Comparison of ENCODE assay signal across 8 cellular contexts in genomic region chr1:23824711-23825075, GRCh38. TPM values are rescaled to one million over a fixed set of nuclear protein-coding genes. Genes with fewer than 3 reads are reported as not detected.
DNase-seq lines count a peak whose midpoint lies in the region; ATAC-seq, FAIRE-seq and TF ChIP-seq lines count a peak whose summit lies in the region.

No MANE protein-coding gene starts in this region.

- DNase-seq in HFFc6 (no peak), RCC 7860 (ENCODE audit: low spot score) (no peak)
- DNase-seq in activated T-helper 2 cell treated with anti-CD3 and anti-CD28 coated beads, Interferon-gamma antibody, Interleukin-2, Interleukin-4, amounts not matched to agents 10 μg/mL and 5 μg/mL and 100 μg/mL, durations not matched to agents 14 hours and 24 hours and 36 hours (ENCODE audit: low spot score) = no peak
- DNase-seq in stimulated activated naive B cell treated with anti-CD40 and anti-IgM and Interleukin-4, amounts not matched to agents 10 μg/mL and 1 μg/mL and 100 μg/mL, for 72 hours = no peak

- H3K4me3 Mint-ChIP-seq in HFFc6 = peak overlapping the region; percentile 100
- peak overlapping the region; percentile 93 for H3K4me3 Mint-ChIP-seq in activated T-helper 2 cell treated with anti-CD3 and anti-CD28 coated beads, Interferon-gamma antibody, Interleukin-2, Interleukin-4, amounts not matched to agents 10 μg/mL and 5 μg/mL and 100 μg/mL, durations not matched to agents 14 hours and 24 hours and 36 hours (ENCODE audit: low read depth)
- H3K4me3 Mint-ChIP-seq in stimulated activated naive B cell treated with anti-CD40 and anti-IgM and Interleukin-4, amounts not matched to agents 10 μg/mL and 1 μg/mL and 100 μg/mL, for 72 hours = peak overlapping the region; percentile 93 to 97

- H3K27ac Mint-ChIP-seq in HFFc6 = peak overlapping the region; percentile 96
- H3K27ac Mint-ChIP-seq in activated T-helper 2 cell treated with anti-CD3 and anti-CD28 coated beads, Interferon-gamma antibody, Interleukin-2, Interleukin-4, amounts not matched to agents 10 μg/mL and 5 μg/mL and 100 μg/mL, durations not matched to agents 14 hours and 24 hours and 36 hours = peak overlapping the region; percentile 91
- peak overlapping the region; percentile 97 for H3K27ac Mint-ChIP-seq in stimulated activated naive B cell treated with anti-CD40 and anti-IgM and Interleukin-4, amounts not matched to agents 10 μg/mL and 1 μg/mL and 100 μg/mL, for 72 hours

- no peaks in the 10 kb centered on the region; the same call in 1 of the 2 replicates for H3K36me3 Mint-ChIP-seq in HFFc6 (ENCODE audit: low read depth)
- H3K36me3 Mint-ChIP-seq in activated T-helper 2 cell treated with anti-CD3 and anti-CD28 coated beads, Interferon-gamma antibody, Interleukin-2, Interleukin-4, amounts not matched to agents 10 μg/mL and 5 μg/mL and 100 μg/mL, durations not matched to agents 14 hours and 24 hours and 36 hours (ENCODE audit: low read depth) = peaks cover 2% of the 10 kb centered on the region
- H3K36me3 Mint-ChIP-seq in stimulated activated naive B cell treated with anti-CD40 and anti-IgM and Interleukin-4, amounts not matched to agents 10 μg/mL and 1 μg/mL and 100 μg/mL, for 72 hours = peaks cover 4 to 8% of the 10 kb centered on the region in 2 donors

- no peaks in the 10 kb centered on the region for H3K9me3 Mint-ChIP-seq in HFFc6
- no peaks in the 10 kb centered on the region for H3K9me3 Mint-ChIP-seq in activated T-helper 2 cell treated with anti-CD3 and anti-CD28 coated beads, Interferon-gamma antibody, Interleukin-2, Interleukin-4, amounts not matched to agents 10 μg/mL and 5 μg/mL and 100 μg/mL, durations not matched to agents 14 hours and 24 hours and 36 hours
- H3K9me3 Mint-ChIP-seq in stimulated activated naive B cell treated with anti-CD40 and anti-IgM and Interleukin-4, amounts not matched to agents 10 μg/mL and 1 μg/mL and 100 μg/mL, for 72 hours = no peaks in the 10 kb centered on the region

- H3K4me1 Mint-ChIP-seq in HFFc6 (ENCODE audit: low read depth) = peaks cover 17% of the 10 kb centered on the region
- peaks cover 16% of the 10 kb centered on the region for H3K4me1 Mint-ChIP-seq in activated T-helper 2 cell treated with anti-CD3 and anti-CD28 coated beads, Interferon-gamma antibody, Interleukin-2, Interleukin-4, amounts not matched to agents 10 μg/mL and 5 μg/mL and 100 μg/mL, durations not matched to agents 14 hours and 24 hours and 36 hours (ENCODE audit: low read depth)
- peaks cover 10 to 34% of the 10 kb centered on the region in 2 donors for H3K4me1 Mint-ChIP-seq in stimulated activated naive B cell treated with anti-CD40 and anti-IgM and Interleukin-4, amounts not matched to agents 10 μg/mL and 1 μg/mL and 100 μg/mL, for 72 hours

- ATAC-seq in stimulated activated naive B cell treated with anti-CD40 and anti-IgM and Interleukin-4, amounts not matched to agents 10 μg/mL and 1 μg/mL and 100 μg/mL, for 72 hours (replicated peaks) = peak in 1 of 2 donors; percentile 42
- ATAC-seq in GM19328 (IDR thresholded peaks at IDR 0.05; ENCODE audit: unreplicated experiment) (no peak), HG02981 (IDR thresholded peaks at IDR 0.05; ENCODE audit: unreplicated experiment) (no peak), HG02884 (IDR thresholded peaks at IDR 0.05; ENCODE audit: unreplicated experiment) (no peak)

- no peaks in the 10 kb centered on the region for H3K27me3 Mint-ChIP-seq in HFFc6 (ENCODE audit: insufficient read depth)
- H3K27me3 Mint-ChIP-seq in activated T-helper 2 cell treated with anti-CD3 and anti-CD28 coated beads, Interferon-gamma antibody, Interleukin-2, Interleukin-4, amounts not matched to agents 10 μg/mL and 5 μg/mL and 100 μg/mL, durations not matched to agents 14 hours and 24 hours and 36 hours (ENCODE audit: low read depth) = no peaks in the 10 kb centered on the region
- H3K27me3 Mint-ChIP-seq in stimulated activated naive B cell treated with anti-CD40 and anti-IgM and Interleukin-4, amounts not matched to agents 10 μg/mL and 1 μg/mL and 100 μg/mL, for 72 hours = no peaks in the 10 kb centered on the region

- TF ChIP-seq CTCF in HFFc6 (IDR thresholded peaks at IDR 0.05) = no peak

- peak overlapping the region; percentile 97 for H3K4me3 ChIP-seq in iPS-15b (ENCODE audit: low read depth, low read length)

- H3K27me3 ChIP-seq in iPS-15b (ENCODE audit: control insufficient read depth, insufficient read depth, low read length) = no peaks in the 10 kb centered on the region

- no peaks in the 10 kb centered on the region for H3K4me1 ChIP-seq in iPS-15b (ENCODE audit: control insufficient read depth, insufficient read depth, low read length)

- no peak for FAIRE-seq in RCC 7860 (lab: Jason Lieb, UNC)

- no peaks in the 10 kb centered on the region for H3K9me3 ChIP-seq in iPS-15b (ENCODE audit: control insufficient read depth, insufficient read depth, low read length)

- peak overlapping the region; percentile 93 for H3K9ac ChIP-seq in iPS-15b (ENCODE audit: low read depth, low read length)

- no peaks in the 10 kb centered on the region for H3K36me3 ChIP-seq in iPS-15b (ENCODE audit: control insufficient read depth, insufficient read depth, low read length)

- intact Hi-C loops in activated T-helper 2 cell treated with anti-CD3 and anti-CD28 coated beads, Interferon-gamma antibody, Interleukin-2, Interleukin-4, amounts not matched to agents 10 μg/mL and 5 μg/mL and 100 μg/mL, durations not matched to agents 14 hours and 24 hours and 36 hours (cut with micrococcal nuclease) = loop anchor here (5.0 kb wide), 1 partner anchor 93 kb away; no protein-coding TSS in a partner anchor

RNA-seq across cellular contexts. Expression of gene HMGCL, which starts 0.5 kb away (rescaled TPM):
- 10 to 100 TPM; 20.2 to 22.9 (median 21.7) TPM for total RNA-seq in HFFc6 (2021; fragmentation: NEBNext Ultra II Directional; extraction: Animal tissue kit (Norgen Biotek cat#: 25700))
- total RNA-seq in activated T-helper 2 cell treated with anti-CD3 and anti-CD28 coated beads, Interferon-gamma antibody, Interleukin-2, Interleukin-4, amounts not matched to agents 10 μg/mL and 5 μg/mL and 100 μg/mL, durations not matched to agents 14 hours and 24 hours and 36 hours = 22.8 and 25.9 TPM in 2 replicates

RNA-seq across cellular contexts. Expression of gene GALE, which starts 24.1 kb away (rescaled TPM):
- total RNA-seq in HFFc6 (2021; fragmentation: NEBNext Ultra II Directional; extraction: Animal tissue kit (Norgen Biotek cat#: 25700)) = 10 to 100 TPM; 30.9 to 34.6 (median 33.5) TPM
- 57.8 and 62.1 TPM in 2 replicates for total RNA-seq in activated T-helper 2 cell treated with anti-CD3 and anti-CD28 coated beads, Interferon-gamma antibody, Interleukin-2, Interleukin-4, amounts not matched to agents 10 μg/mL and 5 μg/mL and 100 μg/mL, durations not matched to agents 14 hours and 24 hours and 36 hours

RNA-seq across cellular contexts. Expression of gene LYPLA2, which starts 33.7 kb away (rescaled TPM):
- total RNA-seq in HFFc6 (2021; fragmentation: NEBNext Ultra II Directional; extraction: Animal tissue kit (Norgen Biotek cat#: 25700)) = 10 to 100 TPM; 55.7 to 65.0 (median 59.8) TPM
- 86.4 and 88.4 TPM in 2 replicates for total RNA-seq in activated T-helper 2 cell treated with anti-CD3 and anti-CD28 coated beads, Interferon-gamma antibody, Interleukin-2, Interleukin-4, amounts not matched to agents 10 μg/mL and 5 μg/mL and 100 μg/mL, durations not matched to agents 14 hours and 24 hours and 36 hours

RNA-seq across cellular contexts. Expression of gene FUCA1, which starts 43.4 kb away (rescaled TPM):
- total RNA-seq in HFFc6 (2021; fragmentation: NEBNext Ultra II Directional; extraction: Animal tissue kit (Norgen Biotek cat#: 25700)) = 1 to 10 TPM; 4.1 to 6.7 (median 5.8) TPM
- 3.3 and 4.0 TPM in 2 replicates for total RNA-seq in activated T-helper 2 cell treated with anti-CD3 and anti-CD28 coated beads, Interferon-gamma antibody, Interleukin-2, Interleukin-4, amounts not matched to agents 10 μg/mL and 5 μg/mL and 100 μg/mL, durations not matched to agents 14 hours and 24 hours and 36 hours

RNA-seq across cellular contexts. Expression of gene PITHD1, which starts 46.5 kb away (rescaled TPM):
- 10 to 100 TPM; 41.8 to 45.7 (median 44.8) TPM for total RNA-seq in HFFc6 (2021; fragmentation: NEBNext Ultra II Directional; extraction: Animal tissue kit (Norgen Biotek cat#: 25700))
- 71.4 and 72.7 TPM in 2 replicates for total RNA-seq in activated T-helper 2 cell treated with anti-CD3 and anti-CD28 coated beads, Interferon-gamma antibody, Interleukin-2, Interleukin-4, amounts not matched to agents 10 μg/mL and 5 μg/mL and 100 μg/mL, durations not matched to agents 14 hours and 24 hours and 36 hours
